In genomic region chr7:111103678-111104274, GRCh38 we compare ENCODE assay signal across 10 cellular contexts. TPM values are rescaled to one million over a fixed set of nuclear protein-coding genes. Genes with fewer than 3 reads are reported as not detected.
DNase-seq lines count a peak whose midpoint lies in the region; ATAC-seq and TF ChIP-seq lines count a peak whose summit lies in the region.
"Had no signal": no experiment of that assay in that cellular context is flagged by ENCODE, and none has a peak within 500 bp of the region (broad histone marks: within the 10 kb centered on the region; RNA-seq: fewer than 3 reads in every experiment).

No MANE protein-coding gene starts in this region.

- no peak overlapping the region for H4K5ac ChIP-seq in H9 (ENCODE audit: insufficient read length, low read depth, low read length)

- no peak overlapping the region for H3K4ac ChIP-seq in H9 (ENCODE audit: low read depth, low read length)

- no peaks in the 10 kb centered on the region; the same call in 1 of the 2 replicates for H3K4me1 ChIP-seq in H9 (ENCODE audit: insufficient read depth, low read length)
- no peaks in the 10 kb centered on the region for H3K4me1 ChIP-seq in CD4-positive, alpha-beta memory T cell (ENCODE audit: insufficient read depth, low read length)

- no peak overlapping the region for H2BK5ac ChIP-seq in H9 (ENCODE audit: insufficient read length, low read length)

- no peak overlapping the region for H2AK5ac ChIP-seq in H9 (ENCODE audit: insufficient read length, low read length)

- H3K4me1 Mint-ChIP-seq in activated T-cell treated with anti-CD3 and anti-CD28 coated beads, Interleukin-2, amount 50 U/mL, for 72 hours (ENCODE audit: low read depth) = peaks cover 71% of the 10 kb centered on the region
- H3K4me1 Mint-ChIP-seq in H9 = peaks cover 33 to 34% of the 10 kb centered on the region in 2 experiments
- peaks cover 80% of the 10 kb centered on the region for H3K4me1 Mint-ChIP-seq in stimulated activated naive CD8-positive, alpha-beta T cell treated with anti-CD3 and anti-CD28 coated beads, Interleukin-15, Interleukin-2, amounts not matched to agents 100 ng/mL and 50 ng/mL, for 24 hours (ENCODE audit: low read depth)
- peaks cover 0 to 4% (median 1%) of the 10 kb centered on the region in 4 donors for H3K4me1 Mint-ChIP-seq in CD4-positive, alpha-beta memory T cell

- H3K23ac ChIP-seq in H9 (ENCODE audit: insufficient read length, low read depth, low read length) = no peak overlapping the region

- H2BK12ac ChIP-seq in H9 (ENCODE audit: insufficient read length, low read depth, low read length) = no peak overlapping the region

- H3K27me3 Mint-ChIP-seq in activated T-cell treated with anti-CD3 and anti-CD28 coated beads, Interleukin-2, amount 50 U/mL, for 72 hours (ENCODE audit: low read depth) = no peaks in the 10 kb centered on the region
- H3K27me3 Mint-ChIP-seq in H9 (ENCODE audit: low read depth) = no peaks in the 10 kb centered on the region
- H3K27me3 Mint-ChIP-seq in stimulated activated naive CD8-positive, alpha-beta T cell treated with anti-CD3 and anti-CD28 coated beads, Interleukin-15, Interleukin-2, amounts not matched to agents 100 ng/mL and 50 ng/mL, for 24 hours = no peaks in the 10 kb centered on the region
- H3K27me3 Mint-ChIP-seq in CD4-positive, alpha-beta memory T cell = no peaks in the 10 kb centered on the region

- H3K18ac ChIP-seq in H9 (ENCODE audit: insufficient read length, low read depth, low read length) = no peak overlapping the region

- H4K91ac ChIP-seq in H9 (ENCODE audit: insufficient read length, low read depth, low read length) = no peak overlapping the region

- TF ChIP-seq CTCF in H9 (conservative IDR thresholded peaks at IDR 0.05) (no peak), coronary artery (IDR thresholded peaks at IDR 0.05) (no peak)

- no peaks in the 10 kb centered on the region for H4K20me1 ChIP-seq in H9 (ENCODE audit: control insufficient read depth, insufficient read depth, insufficient read length)

- WGBS in H9 (ENCODE audit: extremely low coverage, insufficient read length, low lambda C conversion rate) = no CpG with 5 or more reads among the region's 4 CpGs

- no peak for DNase-seq in activated T-cell treated with anti-CD3 and anti-CD28 coated beads, Interleukin-2, amount 50 U/mL, for 72 hours
- DNase-seq in activated T-cell treated with anti-CD3 and anti-CD28 coated beads for 4 hours (no peak), H9 (no peak), HuH-7 (ENCODE audit: low spot score) (no peak), coronary artery (ENCODE audit: low spot score) (no peak)
- DNase-seq in CD4-positive, alpha-beta memory T cell = no peak
- DNase-seq: adrenal gland; NK-92 treated with Interleukin-12 subunit alpha and Interleukin-12 subunit beta, amount 100 ng/mL, for 24 hours had no signal

- no peaks in the 10 kb centered on the region for H3K36me3 ChIP-seq in CD4-positive, alpha-beta memory T cell (ENCODE audit: insufficient read depth, low read length)
- H3K36me3 ChIP-seq: adrenal gland had no signal

- H3K79me2 ChIP-seq in H9 (ENCODE audit: insufficient read depth, low read length) = no peaks in the 10 kb centered on the region

- H2AFZ ChIP-seq in H9 (ENCODE audit: low read length) = no peak overlapping the region

- no peak overlapping the region for H3K4me2 ChIP-seq in H9 (ENCODE audit: insufficient read depth, insufficient read length, low read length)

- H3K79me1 ChIP-seq in H9 (ENCODE audit: insufficient read depth, low read depth, low read length, poor library complexity, severe bottlenecking) = no peaks in the 10 kb centered on the region

- no peak overlapping the region for H2BK15ac ChIP-seq in H9 (ENCODE audit: low read depth, low read length)

- peak; percentile 65 to 72 for ATAC-seq in activated T-cell treated with anti-CD3 and anti-CD28 coated beads, Interleukin-2, amount 50 U/mL, for 72 hours (replicated peaks in 1 of 2)
- peak; percentile 69 for ATAC-seq in HG03442 (IDR thresholded peaks at IDR 0.05; ENCODE audit: unreplicated experiment)

- no peaks in the 10 kb centered on the region for H3K9me3 Mint-ChIP-seq in activated T-cell treated with anti-CD3 and anti-CD28 coated beads, Interleukin-2, amount 50 U/mL, for 72 hours
- no peaks in the 10 kb centered on the region for H3K9me3 Mint-ChIP-seq in H9
- H3K9me3 Mint-ChIP-seq in stimulated activated naive CD8-positive, alpha-beta T cell treated with anti-CD3 and anti-CD28 coated beads, Interleukin-15, Interleukin-2, amounts not matched to agents 100 ng/mL and 50 ng/mL, for 24 hours = no peaks in the 10 kb centered on the region
- H3K9me3 Mint-ChIP-seq in CD4-positive, alpha-beta memory T cell = no peaks in the 10 kb centered on the region

- POLR2A ChIA-PET in CD4-positive, alpha-beta memory T cell (lab: Charles Lee; ENCODE audit: partially characterized antibody) = no interaction called here

- no peak overlapping the region for H3T11ph ChIP-seq in H9 (ENCODE audit: low read length)

- H3K27ac ChIP-seq in H9 (ENCODE audit: insufficient read length, low read depth, low read length) (no peak overlapping the region), coronary artery (no peak overlapping the region)
- no peak overlapping the region for H3K27ac ChIP-seq in CD4-positive, alpha-beta memory T cell (ENCODE audit: low read depth, low read length)

- no peak overlapping the region for H3K14ac ChIP-seq in H9 (ENCODE audit: insufficient read depth, low read length)

- peak overlapping the region; percentile 85 for H3K27ac Mint-ChIP-seq in activated T-cell treated with anti-CD3 and anti-CD28 coated beads, Interleukin-2, amount 50 U/mL, for 72 hours
- no peak overlapping the region for H3K27ac Mint-ChIP-seq in H9
- H3K27ac Mint-ChIP-seq in stimulated activated naive CD8-positive, alpha-beta T cell treated with anti-CD3 and anti-CD28 coated beads, Interleukin-15, Interleukin-2, amounts not matched to agents 100 ng/mL and 50 ng/mL, for 24 hours = peak overlapping the region; percentile 87
- peak overlapping the region in 1 of 7 donors; percentile 19 for H3K27ac Mint-ChIP-seq in CD4-positive, alpha-beta memory T cell

- peaks cover 2 to 38% of the 10 kb centered on the region in 2 donors for H3K36me3 Mint-ChIP-seq in activated T-cell treated with anti-CD3 and anti-CD28 coated beads, Interleukin-2, amount 50 U/mL, for 72 hours (ENCODE audit: insufficient read depth in 2 of 2)
- no peaks in the 10 kb centered on the region; a peak in 1 of 7 replicates for H3K36me3 Mint-ChIP-seq in H9 (ENCODE audit: insufficient read depth in 1 of 3, low read depth in 3 of 3)
- peaks cover 69% of the 10 kb centered on the region for H3K36me3 Mint-ChIP-seq in stimulated activated naive CD8-positive, alpha-beta T cell treated with anti-CD3 and anti-CD28 coated beads, Interleukin-15, Interleukin-2, amounts not matched to agents 100 ng/mL and 50 ng/mL, for 24 hours (ENCODE audit: low read depth)
- H3K36me3 Mint-ChIP-seq in CD4-positive, alpha-beta memory T cell = no peaks in the 10 kb centered on the region

- no peaks in the 10 kb centered on the region for H3K9me3 ChIP-seq in H9 (ENCODE audit: control insufficient read depth, low read depth, low read length)
- no peaks in the 10 kb centered on the region for H3K9me3 ChIP-seq in CD4-positive, alpha-beta memory T cell (ENCODE audit: control insufficient read depth in 1 of 2, low read length in 2 of 2)
- H3K9me3 ChIP-seq: adrenal gland had no signal

- H4K8ac ChIP-seq in H9 (replicated peaks; ENCODE audit: insufficient read length, low read depth, low read length) = no peak overlapping the region

- H3K23me2 ChIP-seq in H9 (ENCODE audit: insufficient read length, low read depth, low read length, poor library complexity, severe bottlenecking) = no peaks in the 10 kb centered on the region

- H2BK20ac ChIP-seq in H9 (ENCODE audit: low read depth, low read length, poor library complexity, severe bottlenecking) = peak overlapping the region; percentile 26

- no peaks in the 10 kb centered on the region for H3K27me3 ChIP-seq in H9 (ENCODE audit: insufficient read depth, low read length)
- H3K27me3 ChIP-seq in CD4-positive, alpha-beta memory T cell (ENCODE audit: insufficient read depth, low read length) = no peaks in the 10 kb centered on the region
- H3K27me3 ChIP-seq: adrenal gland had no signal

- H2BK120ac ChIP-seq in H9 (ENCODE audit: low read depth, low read length, poor library complexity, severe bottlenecking) = no peak overlapping the region

- intact Hi-C loops in CD4-positive, alpha-beta memory T cell (cut with micrococcal nuclease) = no loop called here

- CTCF ChIA-PET in CD4-positive, alpha-beta memory T cell (lab: Charles Lee; ENCODE audit: partially characterized antibody) = no interaction called here

- H3K9ac ChIP-seq in H9 (ENCODE audit: extremely low read depth, insufficient read length, low read length) = no peak overlapping the region

- no peak overlapping the region for H3K56ac ChIP-seq in H9 (ENCODE audit: insufficient read length, low read depth, low read length)

- no peak overlapping the region for H3K4me3 ChIP-seq in coronary artery
- no peak overlapping the region for H3K4me3 ChIP-seq in CD4-positive, alpha-beta memory T cell (ENCODE audit: low read length in 2 of 2)
- H3K4me3 ChIP-seq: adrenal gland had no signal

- H3K4me3 Mint-ChIP-seq in activated T-cell treated with anti-CD3 and anti-CD28 coated beads, Interleukin-2, amount 50 U/mL, for 72 hours = peak overlapping the region; percentile 52 to 73
- no peak overlapping the region for H3K4me3 Mint-ChIP-seq in H9
- H3K4me3 Mint-ChIP-seq in stimulated activated naive CD8-positive, alpha-beta T cell treated with anti-CD3 and anti-CD28 coated beads, Interleukin-15, Interleukin-2, amounts not matched to agents 100 ng/mL and 50 ng/mL, for 24 hours = peak overlapping the region; percentile 38
- H3K4me3 Mint-ChIP-seq in CD4-positive, alpha-beta memory T cell = no peak overlapping the region

RNA-seq across cellular contexts. Expression of gene LRRN3, which starts 12.8 kb away (rescaled TPM):
- 10 to 100 TPM; 15.3 to 24.0 TPM for total RNA-seq in activated T-cell treated with anti-CD3 and anti-CD28 coated beads, Interleukin-2, amount 50 U/mL, for 72 hours
- 0.77 and 1.0 TPM in 2 replicates for total RNA-seq in H9 (2021)
- total RNA-seq in CD4-positive, alpha-beta memory T cell = 10 to 100 TPM; 41.5 to 42.7 TPM
- polyA plus RNA-seq in CD4-positive, alpha-beta memory T cell = 10 to 100 TPM; 10.8 to 12.9 TPM

Comparison
In these comparisons a context has a peak if more than half of its experiments do, and no peak if none do; other contexts are left out.
1. H3K27ac Mint-ChIP-seq: peak in activated T-cell treated with anti-CD3 and anti-CD28 coated beads, Interleukin-2, amount 50 U/mL, for 72 hours (single experiment) and stimulated activated naive CD8-positive, alpha-beta T cell treated with anti-CD3 and anti-CD28 coated beads, Interleukin-15, Interleukin-2, amounts not matched to agents 100 ng/mL and 50 ng/mL, for 24 hours (single experiment); none in H9 (0 of 3).
2. H3K4me3 Mint-ChIP-seq: peak in activated T-cell treated with anti-CD3 and anti-CD28 coated beads, Interleukin-2, amount 50 U/mL, for 72 hours (2 of 2) and stimulated activated naive CD8-positive, alpha-beta T cell treated with anti-CD3 and anti-CD28 coated beads, Interleukin-15, Interleukin-2, amounts not matched to agents 100 ng/mL and 50 ng/mL, for 24 hours (single experiment); none in H9 (0 of 2) and CD4-positive, alpha-beta memory T cell (0 of 8).